Comparison of ENCODE assay signal across 1 cellular context in the genomic region with DNA sequence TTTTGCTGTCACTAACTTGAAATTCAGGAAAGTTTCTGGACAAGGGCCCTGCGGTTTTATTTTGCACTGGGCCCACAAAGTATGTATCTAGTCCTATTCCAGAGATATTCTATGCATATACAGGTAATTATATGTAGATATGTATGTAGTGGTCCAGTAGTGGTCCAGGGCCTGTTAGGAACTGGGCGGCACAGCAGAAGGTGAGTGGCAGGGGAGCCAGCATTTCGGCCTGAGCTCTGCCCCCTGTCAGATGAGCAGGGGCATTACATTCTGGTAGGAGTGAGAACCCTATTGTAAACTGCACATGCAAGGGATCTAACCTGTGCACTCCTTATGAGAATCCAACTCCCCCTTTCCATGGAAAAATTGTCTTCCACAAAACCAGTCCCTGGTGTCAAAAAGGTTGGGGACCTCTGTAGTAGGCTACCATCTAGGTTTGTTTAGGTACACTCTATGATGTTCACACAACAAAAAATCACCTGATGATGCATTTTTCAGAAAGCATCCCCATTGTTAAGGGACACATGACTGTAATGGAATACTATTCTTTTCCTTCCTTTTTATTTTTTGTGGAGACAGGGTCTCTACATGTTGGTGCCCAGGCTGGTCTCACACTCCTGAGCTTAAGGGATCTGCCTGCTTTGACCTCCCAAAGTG.
TF ChIP-seq lines count a peak whose summit lies in the region.

No MANE protein-coding gene starts in this region.

TF ChIP-seq in HepG2, 621 proteins besides CTCF, POLR2A, EP300 and RAD21 (continued from another document):
- TF ChIP-seq CENPX (CRISPR knock-in tag; IDR thresholded peaks at IDR 0.05), result 0 out of 2 replicates have a peak, but pooled peaks have one; percentile 40
- 0 out of 2 replicates have a peak, but pooled peaks have one; percentile 46 for TF ChIP-seq ZNF558 (CRISPR knock-in tag; IDR thresholded peaks at IDR 0.05; ENCODE audit: borderline replicate concordance)
- no peak for TF ChIP-seq SP140L (CRISPR knock-in tag; IDR thresholded peaks at IDR 0.05; ENCODE audit: borderline replicate concordance)
- TF ChIP-seq SAFB2 (CRISPR knock-in tag; IDR thresholded peaks at IDR 0.05; ENCODE audit: borderline replicate concordance, low read depth), result no peak
- TF ChIP-seq STAG1 (CRISPR knock-in tag; IDR thresholded peaks at IDR 0.05), result peak; percentile 46
- peak; percentile 37; the same call in 1 of the 2 replicates for TF ChIP-seq SP5 (CRISPR knock-in tag; IDR thresholded peaks at IDR 0.05; ENCODE audit: borderline replicate concordance, low read depth)
- TF ChIP-seq XRCC5 (optimal IDR thresholded peaks at IDR 0.05; ENCODE audit: low read length), result peak; percentile 76
- TF ChIP-seq SMC3 (IDR thresholded peaks at IDR 0.05; ENCODE audit: low read length), result peak; percentile 36
- no peak for TF ChIP-seq ZKSCAN1 (IDR thresholded peaks at IDR 0.05; ENCODE audit: low read length)
- TF ChIP-seq, protein P1, sequence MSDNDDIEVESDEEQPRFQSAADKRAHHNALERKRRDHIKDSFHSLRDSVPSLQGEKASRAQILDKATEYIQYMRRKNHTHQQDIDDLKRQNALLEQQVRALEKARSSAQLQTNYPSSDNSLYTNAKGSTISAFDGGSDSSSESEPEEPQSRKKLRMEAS (IDR thresholded peaks at IDR 0.05), result 0 out of 2 replicates have a peak, but pooled peaks have one; percentile 19
- TF ChIP-seq PLRG1 (conservative IDR thresholded peaks at IDR 0.05), result no peak
- no peak for TF ChIP-seq ZFP37 (CRISPR knock-in tag; IDR thresholded peaks at IDR 0.05; ENCODE audit: borderline replicate concordance)
- TF ChIP-seq SAP130 (CRISPR knock-in tag; IDR thresholded peaks at IDR 0.05; ENCODE audit: low read depth), result peak; percentile 58
- 0 out of 2 replicates have a peak, but pooled peaks have one; percentile 22 for TF ChIP-seq PHF21A (CRISPR knock-in tag; IDR thresholded peaks at IDR 0.05)
- no peak for TF ChIP-seq TARDBP (CRISPR knock-in tag; IDR thresholded peaks at IDR 0.05)
- TF ChIP-seq WIZ (CRISPR knock-in tag; IDR thresholded peaks at IDR 0.05), result no peak
- TF ChIP-seq, protein P2, sequence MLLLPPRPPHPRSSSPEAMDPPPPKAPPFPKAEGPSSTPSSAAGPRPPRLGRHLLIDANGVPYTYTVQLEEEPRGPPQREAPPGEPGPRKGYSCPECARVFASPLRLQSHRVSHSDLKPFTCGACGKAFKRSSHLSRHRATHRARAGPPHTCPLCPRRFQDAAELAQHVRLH (CRISPR knock-in tag; IDR thresholded peaks at IDR 0.05; ENCODE audit: borderline replicate concordance, low read depth), result 0 out of 2 replicates have a peak, but pooled peaks have one; percentile 33
- no peak for TF ChIP-seq NR2C2 (CRISPR knock-in tag; IDR thresholded peaks at IDR 0.05; ENCODE audit: borderline replicate concordance)
- 0 out of 2 replicates have a peak, but pooled peaks have one; percentile 28 for TF ChIP-seq GATAD2A (CRISPR knock-in tag; IDR thresholded peaks at IDR 0.05)
- peak; percentile 26; the same call in 1 of the 2 replicates for TF ChIP-seq SALL1 (CRISPR knock-in tag; IDR thresholded peaks at IDR 0.05)
- TF ChIP-seq, protein P3, sequence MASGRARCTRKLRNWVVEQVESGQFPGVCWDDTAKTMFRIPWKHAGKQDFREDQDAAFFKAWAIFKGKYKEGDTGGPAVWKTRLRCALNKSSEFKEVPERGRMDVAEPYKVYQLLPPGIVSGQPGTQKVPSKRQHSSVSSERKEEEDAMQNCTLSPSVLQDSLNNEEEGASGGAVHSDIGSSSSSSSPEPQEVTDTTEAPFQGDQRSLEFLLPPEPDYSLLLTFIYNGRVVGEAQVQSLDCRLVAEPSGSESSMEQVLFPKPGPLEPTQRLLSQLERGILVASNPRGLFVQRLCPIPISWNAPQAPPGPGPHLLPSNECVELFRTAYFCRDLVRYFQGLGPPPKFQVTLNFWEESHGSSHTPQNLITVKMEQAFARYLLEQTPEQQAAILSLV (CRISPR knock-in tag; IDR thresholded peaks at IDR 0.05; ENCODE audit: borderline replicate concordance), result no peak
- no peak for TF ChIP-seq SMAD9 (CRISPR knock-in tag; IDR thresholded peaks at IDR 0.05)
- peak; percentile 97 for TF ChIP-seq ZNF549 (CRISPR knock-in tag; IDR thresholded peaks at IDR 0.05)
- no peak for TF ChIP-seq ZC3H13 (CRISPR knock-in tag; IDR thresholded peaks at IDR 0.05)
- TF ChIP-seq RBFOX2 (IDR thresholded peaks at IDR 0.05; ENCODE audit: low read depth, low read length), result peak; percentile 55
- TF ChIP-seq ZNF33B (CRISPR knock-in tag; IDR thresholded peaks at IDR 0.05), result no peak
- TF ChIP-seq TGIF2 (CRISPR knock-in tag; IDR thresholded peaks at IDR 0.05), result no peak
- TF ChIP-seq BRD4 (CRISPR knock-in tag; IDR thresholded peaks at IDR 0.05), result no peak
- TF ChIP-seq, protein P4, sequence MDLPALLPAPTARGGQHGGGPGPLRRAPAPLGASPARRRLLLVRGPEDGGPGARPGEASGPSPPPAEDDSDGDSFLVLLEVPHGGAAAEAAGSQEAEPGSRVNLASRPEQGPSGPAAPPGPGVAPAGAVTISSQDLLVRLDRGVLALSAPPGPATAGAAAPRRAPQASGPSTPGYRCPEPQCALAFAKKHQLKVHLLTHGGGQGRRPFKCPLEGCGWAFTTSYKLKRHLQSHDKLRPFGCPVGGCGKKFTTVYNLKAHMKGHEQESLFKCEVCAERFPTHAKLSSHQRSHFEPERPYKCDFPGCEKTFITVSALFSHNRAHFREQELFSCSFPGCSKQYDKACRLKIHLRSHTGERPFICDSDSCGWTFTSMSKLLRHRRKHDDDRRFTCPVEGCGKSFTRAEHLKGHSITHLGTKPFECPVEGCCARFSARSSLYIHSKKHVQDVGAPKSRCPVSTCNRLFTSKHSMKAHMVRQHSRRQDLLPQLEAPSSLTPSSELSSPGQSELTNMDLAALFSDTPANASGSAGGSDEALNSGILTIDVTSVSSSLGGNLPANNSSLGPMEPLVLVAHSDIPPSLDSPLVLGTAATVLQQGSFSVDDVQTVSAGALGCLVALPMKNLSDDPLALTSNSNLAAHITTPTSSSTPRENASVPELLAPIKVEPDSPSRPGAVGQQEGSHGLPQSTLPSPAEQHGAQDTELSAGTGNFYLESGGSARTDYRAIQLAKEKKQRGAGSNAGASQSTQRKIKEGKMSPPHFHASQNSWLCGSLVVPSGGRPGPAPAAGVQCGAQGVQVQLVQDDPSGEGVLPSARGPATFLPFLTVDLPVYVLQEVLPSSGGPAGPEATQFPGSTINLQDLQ (CRISPR knock-in tag; IDR thresholded peaks at IDR 0.05), result peak; percentile 29; the same call in 1 of the 2 replicates
- TF ChIP-seq, protein P5, sequence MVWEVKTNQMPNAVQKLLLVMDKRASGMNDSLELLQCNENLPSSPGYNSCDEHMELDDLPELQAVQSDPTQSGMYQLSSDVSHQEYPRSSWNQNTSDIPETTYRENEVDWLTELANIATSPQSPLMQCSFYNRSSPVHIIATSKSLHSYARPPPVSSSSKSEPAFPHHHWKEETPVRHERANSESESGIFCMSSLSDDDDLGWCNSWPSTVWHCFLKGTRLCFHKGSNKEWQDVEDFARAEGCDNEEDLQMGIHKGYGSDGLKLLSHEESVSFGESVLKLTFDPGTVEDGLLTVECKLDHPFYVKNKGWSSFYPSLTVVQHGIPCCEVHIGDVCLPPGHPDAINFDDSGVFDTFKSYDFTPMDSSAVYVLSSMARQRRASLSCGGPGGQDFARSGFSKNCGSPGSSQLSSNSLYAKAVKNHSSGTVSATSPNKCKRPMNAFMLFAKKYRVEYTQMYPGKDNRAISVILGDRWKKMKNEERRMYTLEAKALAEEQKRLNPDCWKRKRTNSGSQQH (CRISPR knock-in tag; IDR thresholded peaks at IDR 0.05; ENCODE audit: low read depth), result 0 out of 2 replicates have a peak, but pooled peaks have one; percentile 22
- TF ChIP-seq DNMT1 (CRISPR knock-in tag; IDR thresholded peaks at IDR 0.05), result no peak
- TF ChIP-seq CBFB (CRISPR knock-in tag; IDR thresholded peaks at IDR 0.05), result no peak
- peak; percentile 85 for TF ChIP-seq THAP11 (CRISPR knock-in tag; IDR thresholded peaks at IDR 0.05)
- TF ChIP-seq GTF3A (CRISPR knock-in tag; conservative IDR thresholded peaks at IDR 0.05), result no peak
- no peak for TF ChIP-seq ZNF343 (CRISPR knock-in tag; IDR thresholded peaks at IDR 0.05)
- TF ChIP-seq SP4 (CRISPR knock-in tag; IDR thresholded peaks at IDR 0.05), result peak; percentile 26; the same call in 1 of the 2 replicates
- TF ChIP-seq MAFK (conservative IDR thresholded peaks at IDR 0.05 in 1 of 2, IDR thresholded peaks at IDR 0.05 in 1 of 2; ENCODE audit: low read length in 2 of 2), result peak; percentile 43 to 50
- TF ChIP-seq, protein P6, sequence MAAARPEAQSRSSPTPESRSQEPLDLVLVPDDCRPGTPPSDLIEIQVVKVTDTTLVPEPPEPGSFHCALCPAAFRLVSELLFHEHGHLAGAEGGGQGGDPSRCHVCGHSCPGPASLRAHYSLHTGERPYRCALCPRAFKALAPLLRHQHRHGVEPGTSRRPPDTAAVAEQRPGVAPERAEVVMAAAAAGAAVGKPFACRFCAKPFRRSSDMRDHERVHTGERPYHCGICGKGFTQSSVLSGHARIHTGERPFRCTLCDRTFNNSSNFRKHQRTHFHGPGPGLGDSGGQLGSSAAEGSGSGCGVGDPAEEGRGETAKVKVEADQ (CRISPR knock-in tag; IDR thresholded peaks at IDR 0.05; ENCODE audit: borderline replicate concordance), result 0 out of 2 replicates have a peak, but pooled peaks have one; percentile 37
- TF ChIP-seq CHD2 (IDR thresholded peaks at IDR 0.05; ENCODE audit: low read depth, low read length), result no peak
- TF ChIP-seq MYC (CRISPR knock-in tag; IDR thresholded peaks at IDR 0.05; ENCODE audit: borderline replicate concordance), result no peak
- 0 out of 3 replicates have a peak, but pooled peaks have one; percentile 23 for TF ChIP-seq MXI1 (IDR thresholded peaks at IDR 0.05; ENCODE audit: borderline replicate concordance, low read depth, low read length)
- TF ChIP-seq, protein P7, sequence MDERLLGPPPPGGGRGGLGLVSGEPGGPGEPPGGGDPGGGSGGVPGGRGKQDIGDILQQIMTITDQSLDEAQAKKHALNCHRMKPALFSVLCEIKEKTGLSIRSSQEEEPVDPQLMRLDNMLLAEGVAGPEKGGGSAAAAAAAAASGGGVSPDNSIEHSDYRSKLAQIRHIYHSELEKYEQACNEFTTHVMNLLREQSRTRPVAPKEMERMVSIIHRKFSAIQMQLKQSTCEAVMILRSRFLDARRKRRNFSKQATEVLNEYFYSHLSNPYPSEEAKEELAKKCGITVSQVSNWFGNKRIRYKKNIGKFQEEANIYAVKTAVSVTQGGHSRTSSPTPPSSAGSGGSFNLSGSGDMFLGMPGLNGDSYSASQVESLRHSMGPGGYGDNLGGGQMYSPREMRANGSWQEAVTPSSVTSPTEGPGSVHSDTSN (CRISPR knock-in tag; IDR thresholded peaks at IDR 0.05), result peak; percentile 83
- TF ChIP-seq, protein P8, sequence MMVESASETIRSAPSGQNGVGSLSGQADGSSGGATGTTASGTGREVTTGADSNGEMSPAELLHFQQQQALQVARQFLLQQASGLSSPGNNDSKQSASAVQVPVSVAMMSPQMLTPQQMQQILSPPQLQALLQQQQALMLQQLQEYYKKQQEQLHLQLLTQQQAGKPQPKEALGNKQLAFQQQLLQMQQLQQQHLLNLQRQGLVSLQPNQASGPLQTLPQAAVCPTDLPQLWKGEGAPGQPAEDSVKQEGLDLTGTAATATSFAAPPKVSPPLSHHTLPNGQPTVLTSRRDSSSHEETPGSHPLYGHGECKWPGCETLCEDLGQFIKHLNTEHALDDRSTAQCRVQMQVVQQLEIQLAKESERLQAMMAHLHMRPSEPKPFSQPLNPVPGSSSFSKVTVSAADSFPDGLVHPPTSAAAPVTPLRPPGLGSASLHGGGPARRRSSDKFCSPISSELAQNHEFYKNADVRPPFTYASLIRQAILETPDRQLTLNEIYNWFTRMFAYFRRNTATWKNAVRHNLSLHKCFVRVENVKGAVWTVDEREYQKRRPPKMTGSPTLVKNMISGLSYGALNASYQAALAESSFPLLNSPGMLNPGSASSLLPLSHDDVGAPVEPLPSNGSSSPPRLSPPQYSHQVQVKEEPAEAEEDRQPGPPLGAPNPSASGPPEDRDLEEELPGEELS (CRISPR knock-in tag; IDR thresholded peaks at IDR 0.05), result no peak
- TF ChIP-seq MAFF (IDR thresholded peaks at IDR 0.05; ENCODE audit: low read depth, low read length), result 0 out of 2 replicates have a peak, but pooled peaks have one; percentile 39
- TF ChIP-seq MED1 (CRISPR knock-in tag; IDR thresholded peaks at IDR 0.05), result no peak
- TF ChIP-seq, protein P9, sequence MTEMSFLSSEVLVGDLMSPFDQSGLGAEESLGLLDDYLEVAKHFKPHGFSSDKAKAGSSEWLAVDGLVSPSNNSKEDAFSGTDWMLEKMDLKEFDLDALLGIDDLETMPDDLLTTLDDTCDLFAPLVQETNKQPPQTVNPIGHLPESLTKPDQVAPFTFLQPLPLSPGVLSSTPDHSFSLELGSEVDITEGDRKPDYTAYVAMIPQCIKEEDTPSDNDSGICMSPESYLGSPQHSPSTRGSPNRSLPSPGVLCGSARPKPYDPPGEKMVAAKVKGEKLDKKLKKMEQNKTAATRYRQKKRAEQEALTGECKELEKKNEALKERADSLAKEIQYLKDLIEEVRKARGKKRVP (CRISPR knock-in tag; IDR thresholded peaks at IDR 0.05), result no peak
